In genomic region chr6:17714879-17715860, GRCh38 we compare ENCODE assay signal across 8 cellular contexts. TPM values are rescaled to one million over a fixed set of nuclear protein-coding genes. Genes with fewer than 3 reads are reported as not detected.
DNase-seq lines count a peak whose midpoint lies in the region; ATAC-seq and TF ChIP-seq lines count a peak whose summit lies in the region.

No MANE protein-coding gene starts in this region.

- no peaks in the 10 kb centered on the region for H4K20me1 ChIP-seq in smooth muscle cell (ENCODE audit: low read depth)

- no peaks in the 10 kb centered on the region for H3K36me3 ChIP-seq in smooth muscle cell (ENCODE audit: low read depth)

- peaks cover 14% of the 10 kb centered on the region for H3F3A ChIP-seq in smooth muscle cell (ENCODE audit: low read depth)

- H3K9me3 ChIP-seq in smooth muscle cell (replicated peaks; ENCODE audit: low read depth), result no peaks in the 10 kb centered on the region

- H3K9ac ChIP-seq in smooth muscle cell (ENCODE audit: low read depth), result no peak overlapping the region

- CTCF ChIA-PET in activated naive CD4-positive, alpha-beta T cell treated with anti-CD3 and anti-CD28 coated beads for 36 hours (lab: Charles Lee), result interaction anchor here (0.7 to 1.9 kb wide), 2 partner anchors 13 to 65 kb away, joined by 3 to 11 read pairs; no protein-coding TSS in a partner anchor

- peak overlapping the region; percentile 74 for H3K27ac Mint-ChIP-seq in activated naive CD4-positive, alpha-beta T cell treated with anti-CD3 and anti-CD28 coated beads for 36 hours

- intact Hi-C loops in activated naive CD4-positive, alpha-beta T cell treated with anti-CD3 and anti-CD28 coated beads for 36 hours (cut with micrococcal nuclease), result loop anchor here (1.0 kb wide), 1 partner anchor 8 kb away; no protein-coding TSS in a partner anchor

- H3K4me1 Mint-ChIP-seq in activated naive CD4-positive, alpha-beta T cell treated with anti-CD3 and anti-CD28 coated beads for 36 hours (ENCODE audit: low read depth), result peaks cover 11% of the 10 kb centered on the region

- H2AFZ ChIP-seq in smooth muscle cell (ENCODE audit: low read depth), result peak overlapping the region; percentile 31

- WGBS in smooth muscle cell (ENCODE audit: low lambda C conversion rate), result 61% methylated on average over 10 of the region's 10 CpGs

- no peaks in the 10 kb centered on the region for H3K9me3 Mint-ChIP-seq in activated naive CD4-positive, alpha-beta T cell treated with anti-CD3 and anti-CD28 coated beads for 36 hours

- H3K27me3 ChIP-seq in smooth muscle cell (ENCODE audit: low read depth), result no peaks in the 10 kb centered on the region

- H3K4me3 Mint-ChIP-seq in activated naive CD4-positive, alpha-beta T cell treated with anti-CD3 and anti-CD28 coated beads for 36 hours, result no peak overlapping the region

- DNase-seq in activated naive CD4-positive, alpha-beta T cell treated with anti-CD3 and anti-CD28 coated beads for 36 hours, result peak; percentile 63
- no peak for DNase-seq in activated naive CD4-positive, alpha-beta T cell treated with anti-CD3 and anti-CD28 coated beads, Interleukin-2, amount 50 U/mL, for 16 hours
- DNase-seq in RKO (ENCODE audit: low spot score) (peak; percentile 95), choroid plexus epithelial cell (ENCODE audit: low read depth) (peak; percentile 89), smooth muscle cell (lab: John Stamatoyannopoulos, UW; ENCODE audit: unreplicated experiment) (no peak), NCI-H1105 treated with DMSO at 0.1 percent for 48 hours (lab: John Stamatoyannopoulos, UW) (no peak), COR-L47 (lab: John Stamatoyannopoulos, UW) (no peak)

- H3K4me2 ChIP-seq in smooth muscle cell, result peak overlapping the region; percentile 67

- H3K36me3 Mint-ChIP-seq in activated naive CD4-positive, alpha-beta T cell treated with anti-CD3 and anti-CD28 coated beads for 36 hours (ENCODE audit: low read depth), result no peaks in the 10 kb centered on the region

- peak overlapping the region; percentile 74 for H3K27ac ChIP-seq in smooth muscle cell (ENCODE audit: low read depth)

- peak; percentile 92 for ATAC-seq in HG02981 (IDR thresholded peaks at IDR 0.05; ENCODE audit: unreplicated experiment)

- H3K4me3 ChIP-seq in choroid plexus epithelial cell (ENCODE audit: low read depth, low read length) (no peak overlapping the region), smooth muscle cell (no peak overlapping the region)

- no peaks in the 10 kb centered on the region for H3K27me3 Mint-ChIP-seq in activated naive CD4-positive, alpha-beta T cell treated with anti-CD3 and anti-CD28 coated beads for 36 hours (ENCODE audit: low read depth)

- TF ChIP-seq CTCF in choroid plexus epithelial cell (conservative IDR thresholded peaks at IDR 0.05; ENCODE audit: low read depth, low read length) (peak; percentile 18), smooth muscle cell (IDR thresholded peaks at IDR 0.05; ENCODE audit: borderline replicate concordance, insufficient read depth, poor library complexity, severe bottlenecking) (no peak)

- H3K79me2 ChIP-seq in smooth muscle cell (ENCODE audit: low read depth), result no peaks in the 10 kb centered on the region

- H3K4me1 ChIP-seq in smooth muscle cell (ENCODE audit: low read depth), result no peaks in the 10 kb centered on the region

RNA-seq across cellular contexts. Expression of gene NUP153, which starts 8.4 kb away (rescaled TPM):
- total RNA-seq in activated naive CD4-positive, alpha-beta T cell treated with anti-CD3 and anti-CD28 coated beads for 36 hours, result 10 to 100 TPM; 65.3 to 67.2 TPM
- total RNA-seq in smooth muscle cell, result 36.7 and 39.4 TPM in 2 replicates
- polyA plus RNA-seq in smooth muscle cell, result 8.1 and 9.7 TPM in 2 replicates

Comparison
In these comparisons a context has a peak if more than half of its experiments do, and no peak if none do; other contexts are left out.
1. DNase-seq: peak in activated naive CD4-positive, alpha-beta T cell treated with anti-CD3 and anti-CD28 coated beads for 36 hours (single experiment), RKO (single experiment) and choroid plexus epithelial cell (single experiment); none in activated naive CD4-positive, alpha-beta T cell treated with anti-CD3 and anti-CD28 coated beads, Interleukin-2, amount 50 U/mL, for 16 hours (single experiment), smooth muscle cell (single experiment), NCI-H1105 treated with DMSO at 0.1 percent for 48 hours (single experiment) and COR-L47 (single experiment).